18 cellular contexts compared by ENCODE assay signal in genomic region chr22:19998991-19999820, GRCh38. TPM values are rescaled to one million over a fixed set of nuclear protein-coding genes. Genes with fewer than 3 reads are reported as not detected.
A peak's percentile ranks its signal among the peaks of the same experiment; 100 is the strongest.
DNase-seq lines count a peak whose midpoint lies in the region; ATAC-seq, FAIRE-seq and TF ChIP-seq lines count a peak whose summit lies in the region.
"Had no signal": no experiment of that assay in that cellular context is flagged by ENCODE, and none has a peak within 500 bp of the region (broad histone marks: within the 10 kb centered on the region; RNA-seq: fewer than 3 reads in every experiment).

No MANE protein-coding gene starts in this region.

- H3K18ac ChIP-seq in mesenchymal stem cell (ENCODE audit: low read depth in 1 of 2, low read length in 2 of 2), result no peak overlapping the region

- peak overlapping the region; percentile 33 for H2AK5ac ChIP-seq in mesenchymal stem cell (ENCODE audit: low read length, severe bottlenecking)

- no peak overlapping the region for H3K27ac Mint-ChIP-seq in CD4-positive, alpha-beta T cell
- H3K27ac Mint-ChIP-seq: CD8-positive, alpha-beta T cell; IgD-negative memory B cell; T-cell had no signal

- POLR2A ChIA-PET in CD4-positive, alpha-beta T cell (lab: Charles Lee), result no interaction called here

- peak overlapping the region in 1 of 2 experiments; percentile 40 for H3K23ac ChIP-seq in mesenchymal stem cell (ENCODE audit: low read length in 2 of 2)

- H3K27ac ChIP-seq in cingulate gyrus (ENCODE audit: low read depth, low read length) (peak overlapping the region; percentile 14), mesenchymal stem cell (ENCODE audit: low read length, poor library complexity, severe bottlenecking) (no peak overlapping the region), tibial nerve (peak overlapping the region in 3 of 4 donors; percentile 70 to 93 (median 87)), small intestine (ENCODE audit: low read depth in 1 of 2, low read length in 1 of 2) (no peak overlapping the region)
- no peak overlapping the region for H3K27ac ChIP-seq in CD4-positive, alpha-beta T cell (ENCODE audit: low read depth, low read length)
- H3K27ac ChIP-seq: pancreas, vagina had no signal

- H3K9me3 Mint-ChIP-seq in CD4-positive, alpha-beta T cell, result peaks cover 10% of the 10 kb centered on the region

- H3K4me3 ChIP-seq in mesenchymal stem cell (ENCODE audit: insufficient read depth in 1 of 2, low read depth in 1 of 2, low read length in 2 of 2), result peak overlapping the region in 1 of 2 experiments; percentile 27
- no peak overlapping the region for H3K4me3 ChIP-seq in tibial nerve
- no peak overlapping the region for H3K4me3 ChIP-seq in small intestine (ENCODE audit: low read depth in 1 of 2, low read length in 2 of 2)
- H3K4me3 ChIP-seq: pancreas, stomach, vagina had no signal

- peak; percentile 64 for DNase-seq in Right ventricle myocardium inferior (ENCODE audit: missing footprints)
- DNase-seq in cardiac septum (ENCODE audit: low spot score), result no peak
- DNase-seq in mesenchymal stem cell, result no peak
- no peak for DNase-seq in tibial nerve (ENCODE audit: low spot score in 2 of 2)
- DNase-seq in small intestine, result no peak
- no peak for DNase-seq in GOT3 (lab: John Stamatoyannopoulos, UW)
- no peak for DNase-seq in CD4-positive, alpha-beta T cell
- DNase-seq: activated CD4-positive, CD25-positive, alpha-beta regulatory T cell; activated naive CD4-positive, alpha-beta T cell; DMS79; NCI-H774; stomach; T-cell had no signal

- no peak overlapping the region for H2AFZ ChIP-seq in mesenchymal stem cell (ENCODE audit: low read depth, low read length)

- no peak overlapping the region for H4K91ac ChIP-seq in mesenchymal stem cell (ENCODE audit: low read length)

- H3K27me3 Mint-ChIP-seq in CD4-positive, alpha-beta T cell, result no peaks in the 10 kb centered on the region
- H3K27me3 Mint-ChIP-seq: IgD-negative memory B cell, T-cell had no signal

- H2BK12ac ChIP-seq in mesenchymal stem cell (ENCODE audit: low read length in 2 of 2), result no peak overlapping the region

- H3K79me1 ChIP-seq in mesenchymal stem cell (replicated peaks; ENCODE audit: low read length, poor library complexity, severe bottlenecking), result no peaks in the 10 kb centered on the region

- no peak overlapping the region for H3K14ac ChIP-seq in mesenchymal stem cell (ENCODE audit: low read length in 2 of 2)

- ATAC-seq in Right ventricle myocardium inferior, result no peak
- ATAC-seq in CD4-positive, alpha-beta T cell (ENCODE audit: poor library complexity), result no peak
- ATAC-seq: CD8-positive, alpha-beta T cell; T-cell had no signal

- intact Hi-C loops in Right ventricle myocardium inferior (cut with DNase I), result no loop called here
- intact Hi-C loops in cardiac septum (cut with DNase I), result no loop called here
- intact Hi-C loops in CD4-positive, alpha-beta T cell (cut with DNase I, micrococcal nuclease), result no loop called here

- no peak for TF ChIP-seq POLR2A in tibial nerve (IDR thresholded peaks at IDR 0.05)

- no peak overlapping the region for H3K4ac ChIP-seq in mesenchymal stem cell (ENCODE audit: low read depth in 1 of 2, low read length in 2 of 2)

- H3K4me1 ChIP-seq in mesenchymal stem cell (ENCODE audit: control insufficient read depth, insufficient read depth, low read depth, low read length), result peaks cover 48% of the 10 kb centered on the region
- H3K4me1 ChIP-seq in tibial nerve, result peaks cover 0 to 79% (median 47%) of the 10 kb centered on the region in 4 donors
- no peaks in the 10 kb centered on the region for H3K4me1 ChIP-seq in small intestine (ENCODE audit: control insufficient read depth in 2 of 2, insufficient read depth in 1 of 2, low read depth in 1 of 2, low read length in 1 of 2)
- H3K4me1 ChIP-seq: pancreas had no signal

- 77% methylated on average over 8 of the region's 8 CpGs for WGBS in mesenchymal stem cell
- 33 to 40% methylated on average over 4 to 8 of the region's 8 CpGs for WGBS in tibial nerve, 2 donors
- 67 to 70% (median 68%) methylated on average over 8 of the region's 8 CpGs for WGBS in small intestine, 3 donors

- no peak overlapping the region for H3K9ac ChIP-seq in mesenchymal stem cell (ENCODE audit: low read length)

- H3K4me1 Mint-ChIP-seq in CD4-positive, alpha-beta T cell (ENCODE audit: low read depth), result no peaks in the 10 kb centered on the region
- H3K4me1 Mint-ChIP-seq: IgD-negative memory B cell, T-cell had no signal

- no peak overlapping the region for H2BK15ac ChIP-seq in mesenchymal stem cell (ENCODE audit: low read depth, poor library complexity, severe bottlenecking)

- no peak overlapping the region for H3K4me2 ChIP-seq in mesenchymal stem cell (ENCODE audit: low read length, poor library complexity, severe bottlenecking)

- TF ChIP-seq CTCF in tibial nerve (IDR thresholded peaks at IDR 0.05), result no peak
- TF ChIP-seq CTCF in CD4-positive, alpha-beta T cell (IDR thresholded peaks at IDR 0.05), result no peak

- peaks cover 0 to 31% of the 10 kb centered on the region in 2 experiments for H3K27me3 ChIP-seq in mesenchymal stem cell (ENCODE audit: control insufficient read depth in 1 of 2, insufficient read depth in 1 of 2, low read length in 2 of 2)
- no peaks in the 10 kb centered on the region for H3K27me3 ChIP-seq in tibial nerve
- H3K27me3 ChIP-seq in small intestine (ENCODE audit: control insufficient read depth in 2 of 2, insufficient read depth in 2 of 2, low read length in 2 of 2), result no peaks in the 10 kb centered on the region
- H3K27me3 ChIP-seq in CD4-positive, alpha-beta T cell (ENCODE audit: control insufficient read depth, insufficient read depth, low read length), result no peaks in the 10 kb centered on the region
- H3K27me3 ChIP-seq: pancreas, stomach, vagina had no signal

- H3K9me3 ChIP-seq in mesenchymal stem cell (ENCODE audit: control insufficient read depth, low read length) (peaks cover 13% of the 10 kb centered on the region), tibial nerve (peaks cover 0 to 10% (median 5%) of the 10 kb centered on the region in 4 donors), small intestine (ENCODE audit: control insufficient read depth, low read depth) (no peaks in the 10 kb centered on the region)
- H3K9me3 ChIP-seq in CD4-positive, alpha-beta T cell (ENCODE audit: control insufficient read depth, low read length), result peaks cover 9% of the 10 kb centered on the region
- H3K9me3 ChIP-seq: vagina had no signal

- H3K4me3 Mint-ChIP-seq in CD4-positive, alpha-beta T cell, result no peak overlapping the region
- H3K4me3 Mint-ChIP-seq: CD8-positive, alpha-beta T cell; IgD-negative memory B cell; T-cell had no signal

- CTCF ChIA-PET in CD4-positive, alpha-beta T cell (lab: Charles Lee), result no interaction called here

- TF ChIP-seq EP300 in tibial nerve (IDR thresholded peaks at IDR 0.05), result no peak

- H3K36me3 ChIP-seq in mesenchymal stem cell (ENCODE audit: control insufficient read depth in 1 of 2, insufficient read depth in 2 of 2, low read depth in 1 of 2, low read length in 2 of 2), result no peaks in the 10 kb centered on the region
- H3K36me3 ChIP-seq in tibial nerve, result no peaks in the 10 kb centered on the region
- H3K36me3 ChIP-seq in small intestine (ENCODE audit: control insufficient read depth in 2 of 2, insufficient read depth in 2 of 2, low read length in 2 of 2), result no peaks in the 10 kb centered on the region
- H3K36me3 ChIP-seq: pancreas, stomach, vagina had no signal

- no peak for FAIRE-seq in small intestine (lab: Jason Lieb, UNC)
- FAIRE-seq: pancreas had no signal

- no peak overlapping the region for H2BK5ac ChIP-seq in mesenchymal stem cell (ENCODE audit: low read depth, low read length, poor library complexity, severe bottlenecking)

- H4K8ac ChIP-seq in mesenchymal stem cell (ENCODE audit: low read length), result no peak overlapping the region

- no peak overlapping the region for H2BK120ac ChIP-seq in mesenchymal stem cell (ENCODE audit: low read depth, low read length)

- H3K36me3 Mint-ChIP-seq in CD4-positive, alpha-beta T cell (ENCODE audit: low read depth), result no peaks in the 10 kb centered on the region
- H3K36me3 Mint-ChIP-seq: IgD-negative memory B cell, T-cell had no signal

RNA-seq across cellular contexts. Expression of gene ARVCF, which starts 17.4 kb away (rescaled TPM):
- total RNA-seq in Right ventricle myocardium inferior (30.5 TPM), cardiac septum (46.8 TPM), tibial nerve (10 to 100 TPM; 47.5 to 98.3 (median 80.6) TPM)
- 3.0 TPM for polyA plus RNA-seq in mesenchymal stem cell (2013, experiment 1 of 2)
- polyA plus RNA-seq in mesenchymal stem cell (2013, experiment 2 of 2), result 3.2 TPM
- 10 to 100 TPM in 1 of 3 donors, 1 to 10 TPM in 2; 2.2 to 11.7 (median 2.9) TPM for polyA plus RNA-seq in small intestine
- 1 to 10 TPM; 2.2 to 2.5 TPM for total RNA-seq in CD4-positive, alpha-beta T cell

RNA-seq across cellular contexts. Expression of gene TANGO2, which starts 21.7 kb away (rescaled TPM):
- total RNA-seq in Right ventricle myocardium inferior, result 54.6 TPM
- 84.5 TPM for total RNA-seq in cardiac septum
- 16.0 TPM for polyA plus RNA-seq in mesenchymal stem cell (2013, experiment 1 of 2)
- 16.1 TPM for polyA plus RNA-seq in mesenchymal stem cell (2013, experiment 2 of 2)
- total RNA-seq in tibial nerve, result 10 to 100 TPM; 31.7 to 56.7 (median 39.0) TPM
- 10 to 100 TPM; 19.0 to 23.3 (median 22.7) TPM for polyA plus RNA-seq in small intestine
- 10 to 100 TPM; 10.3 to 10.5 TPM for total RNA-seq in CD4-positive, alpha-beta T cell

RNA-seq across cellular contexts. Expression of gene TXNRD2, which starts 57.6 kb away (rescaled TPM):
- total RNA-seq in Right ventricle myocardium inferior (40.9 TPM), cardiac septum (33.3 TPM), tibial nerve (10 to 100 TPM; 34.8 to 40.6 (median 37.8) TPM)
- polyA plus RNA-seq in mesenchymal stem cell (2013, experiment 1 of 2), result 5.8 TPM
- 6.0 TPM for polyA plus RNA-seq in mesenchymal stem cell (2013, experiment 2 of 2)
- polyA plus RNA-seq in small intestine, result 10 to 100 TPM; 16.8 to 43.8 (median 37.8) TPM
- total RNA-seq in CD4-positive, alpha-beta T cell, result 10 to 100 TPM; 18.6 to 19.5 TPM

RNA-seq across cellular contexts. Expression of gene COMT, which starts 57.6 kb away (rescaled TPM):
- total RNA-seq in Right ventricle myocardium inferior, result 104 TPM
- total RNA-seq in cardiac septum, result 97.1 TPM
- 51.6 TPM for polyA plus RNA-seq in mesenchymal stem cell (2013, experiment 1 of 2)
- polyA plus RNA-seq in mesenchymal stem cell (2013, experiment 2 of 2), result 55.0 TPM
- total RNA-seq in tibial nerve, result 100 to 1,000 TPM; 212 to 306 (median 240) TPM
- 100 to 1,000 TPM in 2 of 3 donors, 10 to 100 TPM in 1; 57.8 to 151 (median 119) TPM for polyA plus RNA-seq in small intestine
- 10 to 100 TPM; 11.3 to 11.4 TPM for total RNA-seq in CD4-positive, alpha-beta T cell

Comparison
In these comparisons a context has a peak if more than half of its experiments do, and no peak if none do; other contexts are left out.
1. H3K27ac ChIP-seq: peak in cingulate gyrus (single experiment) and tibial nerve (3 of 4); none in mesenchymal stem cell (single experiment), small intestine (0 of 2) and CD4-positive, alpha-beta T cell (single experiment).